ENCODE assay signal across 19 cellular contexts in genomic region chr10:5474642-5475041, GRCh38. TPM values are rescaled to one million over a fixed set of nuclear protein-coding genes. Genes with fewer than 3 reads are reported as not detected.
"Had no signal": no experiment of that assay in that cellular context is flagged by ENCODE, and none has a peak within 500 bp of the region (broad histone marks: within the 10 kb centered on the region; RNA-seq: fewer than 3 reads in every experiment).

No MANE protein-coding gene starts in this region.

RNA-seq across cellular contexts. Expression of gene CALML5, which starts 24.7 kb away (rescaled TPM):
- total RNA-seq: activated CD4-positive, alpha-beta T cell treated with anti-CD3 and anti-CD28 coated beads for 36 hours; activated CD8-positive, alpha-beta T cell treated with anti-CD3 and anti-CD28 coated beads, Interleukin-2, amount 10 ng/mL, durations not matched to agents 7 days and 5 days; activated naive CD4-positive, alpha-beta T cell treated with anti-CD3 and anti-CD28 coated beads for 36 hours; activated naive CD8-positive, alpha-beta T cell treated with anti-CD3 and anti-CD28 coated beads for 36 hours; activated T-helper 1 cell treated with anti-CD3 and anti-CD28 coated beads, Interleukin-12 subunit alpha, Interleukin-12 subunit beta, Interleukin-2, Interleukin-4 antibody, amounts not matched to agents 30 ng/mL and 10 ng/mL and 1 ng/mL, durations not matched to agents 14 hours and 24 hours and 36 hours; astrocyte; dermis blood vessel endothelial cell; epithelial cell of proximal tubule; gastroesophageal sphincter; hepatocyte; kidney; left colon; liver; mammary epithelial cell; mesothelial cell of epicardium; osteocyte; posterior vena cava; transverse colon; urinary bladder had no signal
- polyA plus RNA-seq: hepatocyte, liver, urinary bladder had no signal

RNA-seq across cellular contexts. Expression of gene CALML3, which starts 50.1 kb away (rescaled TPM):
- total RNA-seq: activated CD4-positive, alpha-beta T cell treated with anti-CD3 and anti-CD28 coated beads for 36 hours; activated CD8-positive, alpha-beta T cell treated with anti-CD3 and anti-CD28 coated beads, Interleukin-2, amount 10 ng/mL, durations not matched to agents 7 days and 5 days; activated naive CD4-positive, alpha-beta T cell treated with anti-CD3 and anti-CD28 coated beads for 36 hours; activated naive CD8-positive, alpha-beta T cell treated with anti-CD3 and anti-CD28 coated beads for 36 hours; activated T-helper 1 cell treated with anti-CD3 and anti-CD28 coated beads, Interleukin-12 subunit alpha, Interleukin-12 subunit beta, Interleukin-2, Interleukin-4 antibody, amounts not matched to agents 30 ng/mL and 10 ng/mL and 1 ng/mL, durations not matched to agents 14 hours and 24 hours and 36 hours; astrocyte; dermis blood vessel endothelial cell; epithelial cell of proximal tubule; hepatocyte; kidney; liver; osteocyte; posterior vena cava; transverse colon; urinary bladder had no signal
- polyA plus RNA-seq: hepatocyte, liver, urinary bladder had no signal
